ENCODE assay signal across 1 cellular context in genomic region chr13:82341116-82341515, GRCh38.
A peak's percentile ranks its signal among the peaks of the same experiment; 100 is the strongest.
TF ChIP-seq lines count a peak whose summit lies in the region.

No MANE protein-coding gene starts in this region.

TF ChIP-seq in IMR-90, 13 proteins besides CTCF, POLR2A, EP300 and RAD21:
- TF ChIP-seq ELK1 (IDR thresholded peaks at IDR 0.05; ENCODE audit: borderline replicate concordance, low read depth, low read length) (no peak), CEBPB (IDR thresholded peaks at IDR 0.05; ENCODE audit: low read depth, low read length) (peak; percentile 72)
TF ChIP-seq in IMR-90: peak in this region for 1.
